ENCODE assay signal across 26 cellular contexts in genomic region chr14:98379829-98380228, GRCh38.
"Had no signal": no experiment of that assay in that cellular context is flagged by ENCODE, and none has a peak within 500 bp of the region (broad histone marks: within the 10 kb centered on the region; RNA-seq: fewer than 3 reads in every experiment).

No MANE protein-coding gene starts in this region.

- H3K36me3 Mint-ChIP-seq: mesothelial cell of epicardium had no signal

- H3K9me3 ChIP-seq: colonic mucosa, esophagus squamous epithelium, gastrocnemius medialis, heart right ventricle, left lung, lower lobe of right lung had no signal

- DNase-seq: colonic mucosa; cortex of kidney; effector CD8-positive, alpha-beta T cell; effector memory CD8-positive, alpha-beta T cell; endodermal cell; erythroblast; esophagus squamous epithelium; foreskin fibroblast; foreskin melanocyte; gastrocnemius medialis; glutamatergic neuron; heart right ventricle; hippocampal formation; left cardiac atrium; left lung; left ventricle myocardium superior; lower lobe of right lung; mesenchymal stem cell; naive thymus-derived CD4-positive, alpha-beta T cell had no signal

- H3K27ac Mint-ChIP-seq: dendritic cell treated with granulocyte-macrophage colony-stimulating factor and Interleukin-4, amounts not matched to agents 40 ng/mL and 50 ng/mL, for 4 days; effector memory CD8-positive, alpha-beta T cell; endodermal cell; mesothelial cell of epicardium had no signal

- H3K9me3 Mint-ChIP-seq: effector memory CD8-positive, alpha-beta T cell; endodermal cell had no signal

- H3K4me3 Mint-ChIP-seq: dendritic cell treated with granulocyte-macrophage colony-stimulating factor and Interleukin-4, amounts not matched to agents 40 ng/mL and 50 ng/mL, for 4 days; effector memory CD8-positive, alpha-beta T cell; endodermal cell; mesothelial cell of epicardium; naive thymus-derived CD4-positive, alpha-beta T cell had no signal

- ATAC-seq: effector memory CD8-positive, alpha-beta T cell; esophagus mucosa; gastrocnemius medialis; heart right ventricle; left cardiac atrium; left lung; left ventricle myocardium superior; lower lobe of right lung; naive thymus-derived CD4-positive, alpha-beta T cell had no signal

- H3K36me3 ChIP-seq: colonic mucosa, esophagus squamous epithelium, gastrocnemius medialis, heart right ventricle, left lung, lower lobe of right lung had no signal

- H3K27me3 ChIP-seq: colonic mucosa, esophagus squamous epithelium, gastrocnemius medialis, heart right ventricle, left lung had no signal

- H3K4me3 ChIP-seq: colonic mucosa, esophagus squamous epithelium, gastrocnemius medialis, heart right ventricle, left lung, lower lobe of right lung had no signal

- FAIRE-seq: endometrium, islet of Langerhans, keratinocyte had no signal

- H3K27me3 Mint-ChIP-seq: dendritic cell treated with granulocyte-macrophage colony-stimulating factor and Interleukin-4, amounts not matched to agents 40 ng/mL and 50 ng/mL, for 4 days had no signal

- H3K4me1 Mint-ChIP-seq: endodermal cell, mesothelial cell of epicardium had no signal

- H3K27ac ChIP-seq: colonic mucosa, epithelial cell of prostate, esophagus squamous epithelium, gastrocnemius medialis, heart right ventricle, left lung, lower lobe of right lung had no signal

- H3K4me1 ChIP-seq: colonic mucosa, gastrocnemius medialis, heart right ventricle, left lung, lower lobe of right lung had no signal
